Comparison of ENCODE assay signal across 19 cellular contexts in genomic region chr2:100208375-100208774, GRCh38.
A peak's percentile ranks its signal among the peaks of the same experiment; 100 is the strongest.
DNase-seq lines count a peak whose midpoint lies in the region; ATAC-seq lines count a peak whose summit lies in the region.
"Had no signal": no experiment of that assay in that cellular context is flagged by ENCODE, and none has a peak within 500 bp of the region (broad histone marks: within the 10 kb centered on the region; RNA-seq: fewer than 3 reads in every experiment).

No MANE protein-coding gene starts in this region.

- peaks cover 21% of the 10 kb centered on the region for H3K27me3 Mint-ChIP-seq in T-helper 17 cell

- ATAC-seq in Right ventricle myocardium superior (ENCODE audit: poor library complexity) (peak; percentile 47), Right ventricle myocardium inferior (no peak), sciatic nerve (peak; percentile 59), T-helper 17 cell (no peak)

- no peak overlapping the region for H3K27ac Mint-ChIP-seq in T-helper 17 cell
- H3K27ac Mint-ChIP-seq: activated naive CD4-positive, alpha-beta T cell treated with anti-CD3 and anti-CD28 coated beads for 36 hours; immature natural killer cell; nephron progenitor cell had no signal

- intact Hi-C loops in Right ventricle myocardium superior (cut with DNase I) (no loop called here), Right ventricle myocardium inferior (cut with DNase I) (no loop called here), sciatic nerve (cut with DNase I) (no loop called here)

- no peak overlapping the region for H3K4me3 Mint-ChIP-seq in T-helper 17 cell
- H3K4me3 Mint-ChIP-seq: activated naive CD4-positive, alpha-beta T cell treated with anti-CD3 and anti-CD28 coated beads for 36 hours; immature natural killer cell; nephron progenitor cell had no signal

- H3K36me3 Mint-ChIP-seq in T-helper 17 cell (ENCODE audit: low read depth), result no peaks in the 10 kb centered on the region
- H3K36me3 Mint-ChIP-seq: immature natural killer cell had no signal

- DNase-seq in Right ventricle myocardium superior (no peak), Right ventricle myocardium inferior (ENCODE audit: missing footprints) (no peak), NCI-H69 (lab: John Stamatoyannopoulos, UW) (peak; percentile 37), globus pallidus (ENCODE audit: low spot score) (peak; percentile 5), sciatic nerve (ENCODE audit: low spot score) (no peak), NCI-H1930 (lab: John Stamatoyannopoulos, UW) (no peak), T-helper 17 cell (no peak), NAMALWA (ENCODE audit: low spot score) (no peak)
- DNase-seq: activated CD4-positive, alpha-beta T cell treated with anti-CD3 and anti-CD28 coated beads for 48 hours; activated naive CD4-positive, alpha-beta T cell treated with anti-CD3 and anti-CD28 coated beads for 36 hours; Caco-2; GF-D8; immature natural killer cell; mesenchymal stem cell; NCI-H2029; nephron progenitor cell; NK-92 treated with Interleukin-12 subunit alpha and Interleukin-12 subunit beta, amount 100 ng/mL, for 24 hours; stimulated activated CD4-positive, alpha-beta T cell treated with anti-CD3 and anti-CD28 coated beads, Interleukin-1b, Interleukin-23, amount 100 ng/mL, for 48 hours had no signal

- H3K9me3 ChIP-seq in T-helper 17 cell (ENCODE audit: control insufficient read depth, low read length, poor library complexity, severe bottlenecking), result no peaks in the 10 kb centered on the region
- H3K9me3 ChIP-seq: ascending aorta, Caco-2 had no signal

- H3K4me1 Mint-ChIP-seq in T-helper 17 cell, result peaks cover 6% of the 10 kb centered on the region

Comparison
In these comparisons a context has a peak if more than half of its experiments do, and no peak if none do; other contexts are left out.
1. ATAC-seq: peak in Right ventricle myocardium superior (single experiment) and sciatic nerve (single experiment); none in Right ventricle myocardium inferior (single experiment) and T-helper 17 cell (single experiment).
2. DNase-seq: peak in NCI-H69 (single experiment) and globus pallidus (single experiment); none in Right ventricle myocardium superior (single experiment), Right ventricle myocardium inferior (single experiment), sciatic nerve (single experiment), NCI-H1930 (0 of 2), T-helper 17 cell (0 of 3) and NAMALWA (single experiment).